Comparison of ENCODE assay signal across 1 cellular context in genomic region chr2:238060096-238060541, GRCh38.
A peak's percentile ranks its signal among the peaks of the same experiment; 100 is the strongest.
TF ChIP-seq lines count a peak whose summit lies in the region.

No MANE protein-coding gene starts in this region.

TF ChIP-seq in HepG2, 621 proteins besides CTCF, POLR2A, EP300 and RAD21 (continued from another document and continues in another):
- TF ChIP-seq CBX5 (CRISPR knock-in tag; IDR thresholded peaks at IDR 0.05; ENCODE audit: borderline replicate concordance) (no peak), SNAPC5 (CRISPR knock-in tag; IDR thresholded peaks at IDR 0.05; ENCODE audit: borderline replicate concordance) (0 out of 2 replicates have a peak, but pooled peaks have one; percentile 25), ZEB1 (IDR thresholded peaks at IDR 0.05; ENCODE audit: insufficient replicate concordance, low read depth) (peak; percentile 2), ZNF264 (CRISPR knock-in tag; IDR thresholded peaks at IDR 0.05) (no peak), ZNF101 (CRISPR knock-in tag; IDR thresholded peaks at IDR 0.05; ENCODE audit: borderline replicate concordance, low read depth) (0 out of 2 replicates have a peak, but pooled peaks have one; percentile 10), ZC3H13 (CRISPR knock-in tag; IDR thresholded peaks at IDR 0.05) (peak; percentile 67; the same call in 1 of the 2 replicates), IKZF4 (CRISPR knock-in tag; IDR thresholded peaks at IDR 0.05; ENCODE audit: borderline replicate concordance, low read depth, not compliant biosample characterization) (no peak), FOXK2 (IDR thresholded peaks at IDR 0.05) (peak; percentile 32; the same call in 1 of the 2 replicates), HOXA9 (CRISPR knock-in tag; IDR thresholded peaks at IDR 0.05; ENCODE audit: borderline replicate concordance) (0 out of 2 replicates have a peak, but pooled peaks have one; percentile 9), NFE2L1 (CRISPR knock-in tag; IDR thresholded peaks at IDR 0.05; ENCODE audit: borderline replicate concordance) (0 out of 2 replicates have a peak, but pooled peaks have one; percentile 53), HMGXB3 (CRISPR knock-in tag; IDR thresholded peaks at IDR 0.05; ENCODE audit: borderline replicate concordance) (no peak), ELF4 (CRISPR knock-in tag; IDR thresholded peaks at IDR 0.05; ENCODE audit: borderline replicate concordance) (0 out of 2 replicates have a peak, but pooled peaks have one; percentile 1), ZNF747 (CRISPR knock-in tag; IDR thresholded peaks at IDR 0.05; ENCODE audit: borderline replicate concordance) (no peak), ZNF460 (CRISPR knock-in tag; IDR thresholded peaks at IDR 0.05; ENCODE audit: borderline replicate concordance) (peak; percentile 39; the same call in 1 of the 2 replicates), THAP7 (CRISPR knock-in tag; IDR thresholded peaks at IDR 0.05) (0 out of 2 replicates have a peak, but pooled peaks have one; percentile 11), ZNF841 (CRISPR knock-in tag; IDR thresholded peaks at IDR 0.05; ENCODE audit: borderline replicate concordance) (0 out of 2 replicates have a peak, but pooled peaks have one; percentile 4), ZNF275 (CRISPR knock-in tag; IDR thresholded peaks at IDR 0.05; ENCODE audit: borderline replicate concordance) (no peak), ZNF780A (CRISPR knock-in tag; IDR thresholded peaks at IDR 0.05) (no peak), ZNF160 (CRISPR knock-in tag; IDR thresholded peaks at IDR 0.05) (0 out of 2 replicates have a peak, but pooled peaks have one; percentile 7), SKIL (CRISPR knock-in tag; IDR thresholded peaks at IDR 0.05; ENCODE audit: borderline replicate concordance) (0 out of 2 replicates have a peak, but pooled peaks have one; percentile 9), ZNF646 (CRISPR knock-in tag; IDR thresholded peaks at IDR 0.05) (0 out of 2 replicates have a peak, but pooled peaks have one; percentile 59), CREBL2 (CRISPR knock-in tag; IDR thresholded peaks at IDR 0.05; ENCODE audit: borderline replicate concordance) (0 out of 2 replicates have a peak, but pooled peaks have one; percentile 52), ZFP37 (CRISPR knock-in tag; IDR thresholded peaks at IDR 0.05; ENCODE audit: borderline replicate concordance) (no peak), HNF1B (CRISPR knock-in tag; IDR thresholded peaks at IDR 0.05) (no peak), SKI (IDR thresholded peaks at IDR 0.05; ENCODE audit: partially characterized antibody) (no peak), ZNF446 (CRISPR knock-in tag; IDR thresholded peaks at IDR 0.05) (peak; percentile 86; the same call in 1 of the 2 replicates), PREB (CRISPR knock-in tag; IDR thresholded peaks at IDR 0.05) (no peak), TIGD3 (CRISPR knock-in tag; IDR thresholded peaks at IDR 0.05; ENCODE audit: borderline replicate concordance) (0 out of 2 replicates have a peak, but pooled peaks have one; percentile 1), CSRNP1 (CRISPR knock-in tag; IDR thresholded peaks at IDR 0.05) (no peak), ZNF883 (CRISPR knock-in tag; IDR thresholded peaks at IDR 0.05; ENCODE audit: not compliant biosample characterization) (no peak), ZNF616 (CRISPR knock-in tag; IDR thresholded peaks at IDR 0.05; ENCODE audit: low read depth) (0 out of 2 replicates have a peak, but pooled peaks have one; percentile 15)
